Comparison of ENCODE assay signal across 31 cellular contexts in the genomic region with DNA sequence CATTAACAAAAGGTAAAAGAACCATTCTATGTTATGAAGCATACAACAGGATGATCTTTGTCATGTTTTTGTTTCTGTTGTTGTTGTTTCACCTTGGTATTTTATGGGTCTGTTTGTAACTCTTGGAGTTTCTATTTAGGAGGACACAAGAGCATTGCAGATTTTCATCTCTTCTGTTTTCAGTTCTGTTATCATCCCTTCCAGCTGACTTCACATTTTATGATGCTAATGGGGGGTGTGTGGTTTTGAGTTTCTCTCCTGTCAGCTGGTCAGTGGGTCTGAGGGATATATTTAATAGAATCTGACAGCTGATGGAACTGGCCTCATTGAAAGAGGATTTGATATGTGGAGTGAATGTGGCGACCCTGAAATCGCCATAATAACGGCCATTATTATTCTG.
"Had no signal": no experiment of that assay in that cellular context is flagged by ENCODE, and none has a peak within 500 bp of the region (broad histone marks: within the 10 kb centered on the region; RNA-seq: fewer than 3 reads in every experiment).

No MANE protein-coding gene starts in this region.

- H3K36me3 ChIP-seq: MG63, SJSA1 had no signal

- DNase-seq: Karpas-422, MG63, NCI-H1048, NCI-H1092 treated with DMSO at 0.1 percent for 48 hours, NCI-H1105 treated with DMSO at 0.1 percent for 48 hours, NCI-H1417, NCI-H1436, NCI-H146, NCI-H1694, NCI-H187, NCI-H1930, NCI-H2029 treated with DMSO at 0.1 percent for 48 hours, NCI-H2081 treated with DMSO at 0.1 percent for 48 hours, NCI-H2107, NCI-H2171, NCI-H226, NCI-H446 treated with DMSO at 0.1 percent for 48 hours, NCI-H510A, NCI-H524, NCI-H526, NCI-H69, NCI-H748 treated with DMSO at 0.1 percent for 48 hours, NCI-H82, PC-9, Right ventricle myocardium superior, SHP77 treated with DMSO at 0.1 percent for 48 hours, SK-N-SH, SW 1271, T-helper 1 cell had no signal

- H3K9me3 ChIP-seq: MG63, SJSA1, SK-N-SH had no signal

- H3K4me3 ChIP-seq: MG63, PC-9, SJSA1 had no signal

- H3K27me3 ChIP-seq: MG63 had no signal

- H3K27ac ChIP-seq: PC-9, SJSA1 had no signal

- FAIRE-seq: RCC 7860 had no signal
